ENCODE assay signal across 31 cellular contexts in genomic region chr2:119910566-119910965, GRCh38.
"Had no signal": no experiment of that assay in that cellular context is flagged by ENCODE, and none has a peak within 500 bp of the region (broad histone marks: within the 10 kb centered on the region; RNA-seq: fewer than 3 reads in every experiment).

No MANE protein-coding gene starts in this region.

- H3K36me3 ChIP-seq: ascending aorta, Peyer's patch had no signal

- H3K4me2 ChIP-seq: KMS-11 had no signal

- H3K4me3 Mint-ChIP-seq: activated CD4-positive, alpha-beta T cell treated with anti-CD3 and anti-CD28 coated beads, Interleukin-2, amount 10 ng/mL, durations not matched to agents 24 days and 14 days; activated CD8-positive, alpha-beta T cell treated with anti-CD3 and anti-CD28 coated beads for 36 hours; activated naive CD4-positive, alpha-beta T cell treated with anti-CD3 and anti-CD28 coated beads for 36 hours; activated T-helper 1 cell treated with anti-CD3 and anti-CD28 coated beads, Interleukin-12 subunit alpha, Interleukin-12 subunit beta, Interleukin-2, Interleukin-4 antibody, amounts not matched to agents 30 ng/mL and 10 ng/mL and 1 ng/mL, durations not matched to agents 14 hours and 24 hours and 36 hours; central memory CD8-positive, alpha-beta T cell had no signal

- H3K27me3 Mint-ChIP-seq: activated CD4-positive, alpha-beta T cell treated with anti-CD3 and anti-CD28 coated beads, Interleukin-2, amount 10 ng/mL, durations not matched to agents 24 days and 14 days; activated CD8-positive, alpha-beta T cell treated with anti-CD3 and anti-CD28 coated beads for 36 hours; central memory CD8-positive, alpha-beta T cell had no signal

- H3K9me3 ChIP-seq: ascending aorta, Peyer's patch had no signal

- H3K4me3 ChIP-seq: ascending aorta, cardiac muscle cell, Peyer's patch had no signal

- H3K27ac Mint-ChIP-seq: activated CD4-positive, alpha-beta T cell treated with anti-CD3 and anti-CD28 coated beads, Interleukin-2, amount 10 ng/mL, durations not matched to agents 24 days and 14 days; activated CD8-positive, alpha-beta T cell treated with anti-CD3 and anti-CD28 coated beads for 36 hours; activated naive CD4-positive, alpha-beta T cell treated with anti-CD3 and anti-CD28 coated beads for 36 hours; activated naive CD4-positive, alpha-beta T cell treated with anti-CD3 and anti-CD28 coated beads, Interleukin-2, amount 50 U/mL, for 72 hours; activated T-helper 1 cell treated with anti-CD3 and anti-CD28 coated beads, Interleukin-12 subunit alpha, Interleukin-12 subunit beta, Interleukin-2, Interleukin-4 antibody, amounts not matched to agents 30 ng/mL and 10 ng/mL and 1 ng/mL, durations not matched to agents 14 hours and 24 hours and 36 hours had no signal

- H3K27me3 ChIP-seq: ascending aorta, cardiac muscle cell, Peyer's patch had no signal

- H3K9me3 Mint-ChIP-seq: central memory CD8-positive, alpha-beta T cell had no signal

- H3K4me1 Mint-ChIP-seq: activated CD4-positive, alpha-beta T cell treated with anti-CD3 and anti-CD28 coated beads, Interleukin-2, amount 10 ng/mL, durations not matched to agents 24 days and 14 days had no signal

- DNase-seq: activated CD4-positive, alpha-beta T cell treated with anti-CD3 and anti-CD28 coated beads, Interleukin-2, amount 10 ng/mL, durations not matched to agents 24 days and 14 days; activated CD4-positive, alpha-beta T cell treated with anti-CD3 and anti-CD28 coated beads, Interleukin-2, amount 50 U/mL, for 4 hours; activated CD8-positive, alpha-beta T cell treated with anti-CD3 and anti-CD28 coated beads for 36 hours; activated gamma-delta T cell treated with Interleukin-2 at 50 U/mL for 16 hours; activated naive CD4-positive, alpha-beta T cell treated with anti-CD3 and anti-CD28 coated beads for 36 hours; activated T-cell treated with anti-CD3 and anti-CD28 coated beads, Interleukin-2, amount 50 U/mL, for 1 hour; amygdala; MM.1S; MV-4-11; NCI-H1092; NCI-H1417; NCI-H187 treated with DMSO at 0.1 percent for 48 hours; NCI-H2081 treated with DMSO at 0.1 percent for 48 hours; NCI-H226; NCI-H524 treated with DMSO at 0.1 percent for 48 hours; PC-3; Peyer's patch; RPMI8226; SIG-M5; SW 1271; T-helper 1 cell; T-helper 2 cell; T-helper 9 cell; WERI-Rb-1 had no signal

- H3K27ac ChIP-seq: ascending aorta, cardiac muscle cell, KMS-11, Peyer's patch, WERI-Rb-1 had no signal

- H3K9ac ChIP-seq: KMS-11 had no signal

- H3K4me1 ChIP-seq: ascending aorta, Peyer's patch had no signal

- ATAC-seq: activated CD8-positive, alpha-beta T cell treated with anti-CD3 and anti-CD28 coated beads for 36 hours; activated naive CD4-positive, alpha-beta T cell treated with anti-CD3 and anti-CD28 coated beads, Interleukin-2, amount 50 U/mL, for 72 hours; PC-3; SK-N-SH treated with all-trans-retinoic acid at 6 μM for 48 hours had no signal
